Comparison of ENCODE assay signal across 13 cellular contexts in the genomic region with DNA sequence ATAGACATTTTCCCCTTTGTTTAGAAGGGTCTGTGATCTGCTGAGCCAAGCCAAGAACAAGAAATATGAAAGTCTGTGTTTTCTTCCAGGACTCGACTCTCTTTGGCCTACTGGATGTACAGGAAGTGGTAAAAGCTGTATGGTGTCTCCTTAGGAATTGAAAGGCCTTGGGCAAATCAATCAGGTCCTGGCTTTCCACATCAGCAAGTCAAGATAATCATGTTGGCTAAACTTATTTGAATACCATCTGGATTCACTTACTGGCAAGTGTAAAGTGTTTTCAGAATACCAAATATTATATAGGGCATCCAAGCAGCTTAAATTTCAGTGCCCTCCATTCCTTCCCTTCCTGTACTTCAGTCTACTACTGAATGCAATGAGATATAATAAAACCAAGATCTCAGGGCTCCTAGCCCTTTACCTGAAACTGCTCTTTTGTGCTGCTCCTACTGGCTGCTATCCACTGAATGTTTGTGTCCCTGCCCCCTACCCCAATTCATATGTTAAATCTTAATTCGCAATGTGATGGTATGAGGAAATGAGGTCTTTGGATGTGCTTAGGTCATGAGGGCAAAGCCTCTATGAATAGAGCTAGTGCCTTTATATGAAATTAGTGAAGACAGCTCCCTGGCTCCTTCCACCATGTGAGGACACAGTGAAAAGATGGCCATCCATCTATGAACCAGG.
"Had no signal": no experiment of that assay in that cellular context is flagged by ENCODE, and none has a peak within 500 bp of the region (broad histone marks: within the 10 kb centered on the region; RNA-seq: fewer than 3 reads in every experiment).

No MANE protein-coding gene starts in this region.

- H3K27me3 ChIP-seq: breast epithelium, right lobe of liver, stomach had no signal

- H3K4me1 ChIP-seq: breast epithelium, psoas muscle, right lobe of liver, stomach had no signal

- H3K9me3 ChIP-seq: breast epithelium, right lobe of liver had no signal

- H3K27ac ChIP-seq: breast epithelium, epithelial cell of prostate, psoas muscle, right lobe of liver, stomach, thoracic aorta had no signal

- H3K4me3 ChIP-seq: breast epithelium, psoas muscle, right lobe of liver, stomach, thoracic aorta had no signal

- ATAC-seq: activated T-cell treated with anti-CD3 and anti-CD28 coated beads, Interleukin-2, amount 50 U/mL, for 72 hours; psoas muscle; right lobe of liver had no signal

- H3K36me3 ChIP-seq: breast epithelium, right lobe of liver, stomach, thoracic aorta had no signal

- DNase-seq: activated CD4-positive, alpha-beta T cell treated with anti-CD3 and anti-CD28 coated beads, Interleukin-2, amount 10 ng/mL, durations not matched to agents 24 days and 14 days; activated CD8-positive, alpha-beta memory T cell treated with anti-CD3 and anti-CD28 coated beads, Interleukin-2, amount 50 U/mL, for 48 hours; activated gamma-delta T cell; activated T-cell treated with anti-CD3 and anti-CD28 coated beads, Interleukin-2, amount 50 U/mL, for 72 hours; dermis blood vessel endothelial cell; glutamatergic neuron; nephron progenitor cell; psoas muscle; right lobe of liver; stomach had no signal
